1 cellular context compared by ENCODE assay signal in the genomic region with DNA sequence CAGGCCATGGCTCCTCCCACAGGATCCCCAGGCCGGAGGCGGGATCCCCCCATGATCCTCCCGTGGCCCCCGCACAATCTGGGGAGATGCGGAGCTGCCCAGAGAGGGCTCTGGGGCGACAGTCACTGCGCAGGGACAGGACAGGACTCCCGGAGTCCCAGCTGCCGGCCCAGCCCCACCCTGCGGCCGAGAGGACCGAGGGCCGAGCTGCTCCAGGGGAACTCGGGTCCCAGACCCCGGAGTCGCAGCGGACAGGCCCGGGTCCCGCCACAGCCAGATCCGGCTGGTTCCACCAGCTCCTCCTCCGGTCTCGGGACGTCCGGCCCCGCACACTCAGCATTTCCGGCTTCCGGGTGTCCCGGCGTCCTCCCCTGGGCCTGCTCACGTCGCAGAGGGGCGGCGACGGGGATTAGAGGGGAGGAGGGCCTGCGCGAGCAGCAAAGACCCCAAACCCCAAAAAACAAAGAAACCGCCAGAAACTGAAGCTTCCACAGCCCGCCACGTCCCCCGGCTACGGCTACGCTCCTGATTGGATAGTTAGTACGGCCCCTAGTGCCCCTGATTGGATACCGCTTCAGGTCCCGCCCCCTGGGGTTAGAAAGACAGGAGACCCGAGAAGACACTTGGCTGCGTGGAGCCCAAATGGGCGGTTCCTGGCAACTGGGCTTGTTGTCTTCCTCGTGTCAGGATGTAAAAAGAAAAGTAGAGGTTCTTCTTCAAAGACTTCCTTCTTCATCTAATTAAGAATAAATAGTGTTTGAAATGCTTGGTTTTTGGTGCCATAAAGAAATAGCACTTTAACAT.
TF ChIP-seq lines count a peak whose summit lies in the region.

No MANE protein-coding gene starts in this region.

TF ChIP-seq in K562, 482 proteins besides CTCF, POLR2A, EP300 and RAD21 (continued from another document and continues in another):
- TF ChIP-seq, protein P1, sequence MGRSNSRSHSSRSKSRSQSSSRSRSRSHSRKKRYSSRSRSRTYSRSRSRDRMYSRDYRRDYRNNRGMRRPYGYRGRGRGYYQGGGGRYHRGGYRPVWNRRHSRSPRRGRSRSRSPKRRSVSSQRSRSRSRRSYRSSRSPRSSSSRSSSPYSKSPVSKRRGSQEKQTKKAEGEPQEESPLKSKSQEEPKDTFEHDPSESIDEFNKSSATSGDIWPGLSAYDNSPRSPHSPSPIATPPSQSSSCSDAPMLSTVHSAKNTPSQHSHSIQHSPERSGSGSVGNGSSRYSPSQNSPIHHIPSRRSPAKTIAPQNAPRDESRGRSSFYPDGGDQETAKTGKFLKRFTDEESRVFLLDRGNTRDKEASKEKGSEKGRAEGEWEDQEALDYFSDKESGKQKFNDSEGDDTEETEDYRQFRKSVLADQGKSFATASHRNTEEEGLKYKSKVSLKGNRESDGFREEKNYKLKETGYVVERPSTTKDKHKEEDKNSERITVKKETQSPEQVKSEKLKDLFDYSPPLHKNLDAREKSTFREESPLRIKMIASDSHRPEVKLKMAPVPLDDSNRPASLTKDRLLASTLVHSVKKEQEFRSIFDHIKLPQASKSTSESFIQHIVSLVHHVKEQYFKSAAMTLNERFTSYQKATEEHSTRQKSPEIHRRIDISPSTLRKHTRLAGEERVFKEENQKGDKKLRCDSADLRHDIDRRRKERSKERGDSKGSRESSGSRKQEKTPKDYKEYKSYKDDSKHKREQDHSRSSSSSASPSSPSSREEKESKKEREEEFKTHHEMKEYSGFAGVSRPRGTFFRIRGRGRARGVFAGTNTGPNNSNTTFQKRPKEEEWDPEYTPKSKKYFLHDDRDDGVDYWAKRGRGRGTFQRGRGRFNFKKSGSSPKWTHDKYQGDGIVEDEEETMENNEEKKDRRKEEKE (IDR thresholded peaks at IDR 0.05; ENCODE audit: borderline replicate concordance in 1 of 2, control insufficient read depth in 1 of 2, low read depth in 2 of 2, low read length in 1 of 2): 0 out of 4 replicates have a peak, but pooled peaks of 1 of the 2 experiments have one; percentile 44
- TF ChIP-seq, protein P2, sequence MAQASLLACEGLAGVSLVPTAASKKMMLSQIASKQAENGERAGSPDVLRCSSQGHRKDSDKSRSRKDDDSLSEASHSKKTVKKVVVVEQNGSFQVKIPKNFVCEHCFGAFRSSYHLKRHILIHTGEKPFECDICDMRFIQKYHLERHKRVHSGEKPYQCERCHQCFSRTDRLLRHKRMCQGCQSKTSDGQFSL (CRISPR knock-in tag; IDR thresholded peaks at IDR 0.05): no peak
- TF ChIP-seq, protein P2 (tag; IDR thresholded peaks at IDR 0.05): no peak
- no peak for TF ChIP-seq ZNF224 (CRISPR knock-in tag; IDR thresholded peaks at IDR 0.05)
- TF ChIP-seq DPF2 (IDR thresholded peaks at IDR 0.05): peak; percentile 20; the same call in 1 of the 2 replicates
- TF ChIP-seq, protein P3, sequence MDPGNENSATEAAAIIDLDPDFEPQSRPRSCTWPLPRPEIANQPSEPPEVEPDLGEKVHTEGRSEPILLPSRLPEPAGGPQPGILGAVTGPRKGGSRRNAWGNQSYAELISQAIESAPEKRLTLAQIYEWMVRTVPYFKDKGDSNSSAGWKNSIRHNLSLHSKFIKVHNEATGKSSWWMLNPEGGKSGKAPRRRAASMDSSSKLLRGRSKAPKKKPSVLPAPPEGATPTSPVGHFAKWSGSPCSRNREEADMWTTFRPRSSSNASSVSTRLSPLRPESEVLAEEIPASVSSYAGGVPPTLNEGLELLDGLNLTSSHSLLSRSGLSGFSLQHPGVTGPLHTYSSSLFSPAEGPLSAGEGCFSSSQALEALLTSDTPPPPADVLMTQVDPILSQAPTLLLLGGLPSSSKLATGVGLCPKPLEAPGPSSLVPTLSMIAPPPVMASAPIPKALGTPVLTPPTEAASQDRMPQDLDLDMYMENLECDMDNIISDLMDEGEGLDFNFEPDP (CRISPR knock-in tag; IDR thresholded peaks at IDR 0.05): no peak
- TF ChIP-seq ETS2 (tag; IDR thresholded peaks at IDR 0.05; ENCODE audit: borderline replicate concordance, poor library complexity, severe bottlenecking): no peak
- TF ChIP-seq, protein P4, sequence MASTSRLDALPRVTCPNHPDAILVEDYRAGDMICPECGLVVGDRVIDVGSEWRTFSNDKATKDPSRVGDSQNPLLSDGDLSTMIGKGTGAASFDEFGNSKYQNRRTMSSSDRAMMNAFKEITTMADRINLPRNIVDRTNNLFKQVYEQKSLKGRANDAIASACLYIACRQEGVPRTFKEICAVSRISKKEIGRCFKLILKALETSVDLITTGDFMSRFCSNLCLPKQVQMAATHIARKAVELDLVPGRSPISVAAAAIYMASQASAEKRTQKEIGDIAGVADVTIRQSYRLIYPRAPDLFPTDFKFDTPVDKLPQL (IDR thresholded peaks at IDR 0.05; ENCODE audit: extremely low read depth, insufficient read length): peak; percentile 9
- no peak for TF ChIP-seq ZNF699 (CRISPR knock-in tag; IDR thresholded peaks at IDR 0.05; ENCODE audit: insufficient replicate concordance)
- TF ChIP-seq, protein P5, sequence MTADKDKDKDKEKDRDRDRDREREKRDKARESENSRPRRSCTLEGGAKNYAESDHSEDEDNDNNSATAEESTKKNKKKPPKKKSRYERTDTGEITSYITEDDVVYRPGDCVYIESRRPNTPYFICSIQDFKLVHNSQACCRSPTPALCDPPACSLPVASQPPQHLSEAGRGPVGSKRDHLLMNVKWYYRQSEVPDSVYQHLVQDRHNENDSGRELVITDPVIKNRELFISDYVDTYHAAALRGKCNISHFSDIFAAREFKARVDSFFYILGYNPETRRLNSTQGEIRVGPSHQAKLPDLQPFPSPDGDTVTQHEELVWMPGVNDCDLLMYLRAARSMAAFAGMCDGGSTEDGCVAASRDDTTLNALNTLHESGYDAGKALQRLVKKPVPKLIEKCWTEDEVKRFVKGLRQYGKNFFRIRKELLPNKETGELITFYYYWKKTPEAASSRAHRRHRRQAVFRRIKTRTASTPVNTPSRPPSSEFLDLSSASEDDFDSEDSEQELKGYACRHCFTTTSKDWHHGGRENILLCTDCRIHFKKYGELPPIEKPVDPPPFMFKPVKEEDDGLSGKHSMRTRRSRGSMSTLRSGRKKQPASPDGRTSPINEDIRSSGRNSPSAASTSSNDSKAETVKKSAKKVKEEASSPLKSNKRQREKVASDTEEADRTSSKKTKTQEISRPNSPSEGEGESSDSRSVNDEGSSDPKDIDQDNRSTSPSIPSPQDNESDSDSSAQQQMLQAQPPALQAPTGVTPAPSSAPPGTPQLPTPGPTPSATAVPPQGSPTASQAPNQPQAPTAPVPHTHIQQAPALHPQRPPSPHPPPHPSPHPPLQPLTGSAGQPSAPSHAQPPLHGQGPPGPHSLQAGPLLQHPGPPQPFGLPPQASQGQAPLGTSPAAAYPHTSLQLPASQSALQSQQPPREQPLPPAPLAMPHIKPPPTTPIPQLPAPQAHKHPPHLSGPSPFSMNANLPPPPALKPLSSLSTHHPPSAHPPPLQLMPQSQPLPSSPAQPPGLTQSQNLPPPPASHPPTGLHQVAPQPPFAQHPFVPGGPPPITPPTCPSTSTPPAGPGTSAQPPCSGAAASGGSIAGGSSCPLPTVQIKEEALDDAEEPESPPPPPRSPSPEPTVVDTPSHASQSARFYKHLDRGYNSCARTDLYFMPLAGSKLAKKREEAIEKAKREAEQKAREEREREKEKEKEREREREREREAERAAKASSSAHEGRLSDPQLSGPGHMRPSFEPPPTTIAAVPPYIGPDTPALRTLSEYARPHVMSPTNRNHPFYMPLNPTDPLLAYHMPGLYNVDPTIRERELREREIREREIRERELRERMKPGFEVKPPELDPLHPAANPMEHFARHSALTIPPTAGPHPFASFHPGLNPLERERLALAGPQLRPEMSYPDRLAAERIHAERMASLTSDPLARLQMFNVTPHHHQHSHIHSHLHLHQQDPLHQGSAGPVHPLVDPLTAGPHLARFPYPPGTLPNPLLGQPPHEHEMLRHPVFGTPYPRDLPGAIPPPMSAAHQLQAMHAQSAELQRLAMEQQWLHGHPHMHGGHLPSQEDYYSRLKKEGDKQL (CRISPR knock-in tag; IDR thresholded peaks at IDR 0.05; ENCODE audit: borderline replicate concordance): no peak
- TF ChIP-seq, protein P6, sequence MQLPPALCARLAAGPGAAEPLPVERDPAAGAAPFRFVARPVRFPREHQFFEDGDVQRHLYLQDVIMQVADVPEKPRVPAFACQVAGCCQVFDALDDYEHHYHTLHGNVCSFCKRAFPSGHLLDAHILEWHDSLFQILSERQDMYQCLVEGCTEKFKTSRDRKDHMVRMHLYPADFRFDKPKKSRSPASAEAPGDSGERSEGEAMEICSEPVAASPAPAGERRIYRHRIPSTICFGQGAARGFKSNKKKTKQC (CRISPR knock-in tag; IDR thresholded peaks at IDR 0.05): 0 out of 2 replicates have a peak, but pooled peaks have one; percentile 40
- peak; percentile 99 for TF ChIP-seq NFYB (IDR thresholded peaks at IDR 0.05; ENCODE audit: extremely low read depth, insufficient read length)
- no peak for TF ChIP-seq MECOM (CRISPR knock-in tag; IDR thresholded peaks at IDR 0.05)
- no peak for TF ChIP-seq PTTG1 (tag; IDR thresholded peaks at IDR 0.05; ENCODE audit: low read depth)
- TF ChIP-seq, protein P7, sequence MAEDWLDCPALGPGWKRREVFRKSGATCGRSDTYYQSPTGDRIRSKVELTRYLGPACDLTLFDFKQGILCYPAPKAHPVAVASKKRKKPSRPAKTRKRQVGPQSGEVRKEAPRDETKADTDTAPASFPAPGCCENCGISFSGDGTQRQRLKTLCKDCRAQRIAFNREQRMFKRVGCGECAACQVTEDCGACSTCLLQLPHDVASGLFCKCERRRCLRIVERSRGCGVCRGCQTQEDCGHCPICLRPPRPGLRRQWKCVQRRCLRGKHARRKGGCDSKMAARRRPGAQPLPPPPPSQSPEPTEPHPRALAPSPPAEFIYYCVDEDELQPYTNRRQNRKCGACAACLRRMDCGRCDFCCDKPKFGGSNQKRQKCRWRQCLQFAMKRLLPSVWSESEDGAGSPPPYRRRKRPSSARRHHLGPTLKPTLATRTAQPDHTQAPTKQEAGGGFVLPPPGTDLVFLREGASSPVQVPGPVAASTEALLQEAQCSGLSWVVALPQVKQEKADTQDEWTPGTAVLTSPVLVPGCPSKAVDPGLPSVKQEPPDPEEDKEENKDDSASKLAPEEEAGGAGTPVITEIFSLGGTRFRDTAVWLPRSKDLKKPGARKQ (CRISPR knock-in tag; IDR thresholded peaks at IDR 0.05): no peak
- TF ChIP-seq, protein P8, sequence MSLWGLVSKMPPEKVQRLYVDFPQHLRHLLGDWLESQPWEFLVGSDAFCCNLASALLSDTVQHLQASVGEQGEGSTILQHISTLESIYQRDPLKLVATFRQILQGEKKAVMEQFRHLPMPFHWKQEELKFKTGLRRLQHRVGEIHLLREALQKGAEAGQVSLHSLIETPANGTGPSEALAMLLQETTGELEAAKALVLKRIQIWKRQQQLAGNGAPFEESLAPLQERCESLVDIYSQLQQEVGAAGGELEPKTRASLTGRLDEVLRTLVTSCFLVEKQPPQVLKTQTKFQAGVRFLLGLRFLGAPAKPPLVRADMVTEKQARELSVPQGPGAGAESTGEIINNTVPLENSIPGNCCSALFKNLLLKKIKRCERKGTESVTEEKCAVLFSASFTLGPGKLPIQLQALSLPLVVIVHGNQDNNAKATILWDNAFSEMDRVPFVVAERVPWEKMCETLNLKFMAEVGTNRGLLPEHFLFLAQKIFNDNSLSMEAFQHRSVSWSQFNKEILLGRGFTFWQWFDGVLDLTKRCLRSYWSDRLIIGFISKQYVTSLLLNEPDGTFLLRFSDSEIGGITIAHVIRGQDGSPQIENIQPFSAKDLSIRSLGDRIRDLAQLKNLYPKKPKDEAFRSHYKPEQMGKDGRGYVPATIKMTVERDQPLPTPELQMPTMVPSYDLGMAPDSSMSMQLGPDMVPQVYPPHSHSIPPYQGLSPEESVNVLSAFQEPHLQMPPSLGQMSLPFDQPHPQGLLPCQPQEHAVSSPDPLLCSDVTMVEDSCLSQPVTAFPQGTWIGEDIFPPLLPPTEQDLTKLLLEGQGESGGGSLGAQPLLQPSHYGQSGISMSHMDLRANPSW (CRISPR knock-in tag; IDR thresholded peaks at IDR 0.05): no peak
- TF ChIP-seq SMARCC2 (IDR thresholded peaks at IDR 0.05; ENCODE audit: low read depth): no peak
- 0 out of 2 replicates have a peak, but pooled peaks have one; percentile 5 for TF ChIP-seq SOX6 (IDR thresholded peaks at IDR 0.05)
- no peak for TF ChIP-seq KDM1A (IDR thresholded peaks at IDR 0.05)
- no peak for TF ChIP-seq ZNF311 (CRISPR knock-in tag; IDR thresholded peaks at IDR 0.05)
- peak; percentile 64; the same call in 1 of the 2 replicates for TF ChIP-seq ZSCAN32 (CRISPR knock-in tag; IDR thresholded peaks at IDR 0.05)
- 0 out of 2 replicates have a peak, but pooled peaks have one; percentile 30 for TF ChIP-seq HDAC8 (tag; IDR thresholded peaks at IDR 0.05)
- peak; percentile 88; the same call in 1 of the 2 replicates for TF ChIP-seq ZNF780A (CRISPR knock-in tag; IDR thresholded peaks at IDR 0.05)
- TF ChIP-seq, protein P9, sequence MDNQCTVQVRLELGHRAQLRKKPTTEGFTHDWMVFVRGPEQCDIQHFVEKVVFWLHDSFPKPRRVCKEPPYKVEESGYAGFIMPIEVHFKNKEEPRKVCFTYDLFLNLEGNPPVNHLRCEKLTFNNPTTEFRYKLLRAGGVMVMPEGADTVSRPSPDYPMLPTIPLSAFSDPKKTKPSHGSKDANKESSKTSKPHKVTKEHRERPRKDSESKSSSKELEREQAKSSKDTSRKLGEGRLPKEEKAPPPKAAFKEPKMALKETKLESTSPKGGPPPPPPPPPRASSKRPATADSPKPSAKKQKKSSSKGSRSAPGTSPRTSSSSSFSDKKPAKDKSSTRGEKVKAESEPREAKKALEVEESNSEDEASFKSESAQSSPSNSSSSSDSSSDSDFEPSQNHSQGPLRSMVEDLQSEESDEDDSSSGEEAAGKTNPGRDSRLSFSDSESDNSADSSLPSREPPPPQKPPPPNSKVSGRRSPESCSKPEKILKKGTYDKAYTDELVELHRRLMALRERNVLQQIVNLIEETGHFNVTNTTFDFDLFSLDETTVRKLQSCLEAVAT (IDR thresholded peaks at IDR 0.05): peak; percentile 25 to 68; a peak in 2 of 4 replicates
- no peak for TF ChIP-seq SRSF3 (IDR thresholded peaks at IDR 0.05; ENCODE audit: insufficient read depth, low read length)
- TF ChIP-seq TSC22D4 (tag; IDR thresholded peaks at IDR 0.05): no peak
- no peak; the same call in 1 of the 2 replicates for TF ChIP-seq JUND (IDR thresholded peaks at IDR 0.05; ENCODE audit: borderline replicate concordance, low read depth, low read length)
- TF ChIP-seq JUND (tag; IDR thresholded peaks at IDR 0.05; ENCODE audit: borderline replicate concordance, low read depth, low read length): no peak
- TF ChIP-seq, protein P10, sequence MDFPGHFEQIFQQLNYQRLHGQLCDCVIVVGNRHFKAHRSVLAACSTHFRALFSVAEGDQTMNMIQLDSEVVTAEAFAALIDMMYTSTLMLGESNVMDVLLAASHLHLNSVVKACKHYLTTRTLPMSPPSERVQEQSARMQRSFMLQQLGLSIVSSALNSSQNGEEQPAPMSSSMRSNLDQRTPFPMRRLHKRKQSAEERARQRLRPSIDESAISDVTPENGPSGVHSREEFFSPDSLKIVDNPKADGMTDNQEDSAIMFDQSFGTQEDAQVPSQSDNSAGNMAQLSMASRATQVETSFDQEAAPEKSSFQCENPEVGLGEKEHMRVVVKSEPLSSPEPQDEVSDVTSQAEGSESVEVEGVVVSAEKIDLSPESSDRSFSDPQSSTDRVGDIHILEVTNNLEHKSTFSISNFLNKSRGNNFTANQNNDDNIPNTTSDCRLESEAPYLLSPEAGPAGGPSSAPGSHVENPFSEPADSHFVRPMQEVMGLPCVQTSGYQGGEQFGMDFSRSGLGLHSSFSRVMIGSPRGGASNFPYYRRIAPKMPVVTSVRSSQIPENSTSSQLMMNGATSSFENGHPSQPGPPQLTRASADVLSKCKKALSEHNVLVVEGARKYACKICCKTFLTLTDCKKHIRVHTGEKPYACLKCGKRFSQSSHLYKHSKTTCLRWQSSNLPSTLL (IDR thresholded peaks at IDR 0.05): no peak
- TF ChIP-seq ESRRB (CRISPR knock-in tag; IDR thresholded peaks at IDR 0.05; ENCODE audit: borderline replicate concordance): no peak
- TF ChIP-seq NELFE (IDR thresholded peaks at IDR 0.05; ENCODE audit: insufficient read depth, insufficient read length): no peak
- TF ChIP-seq EP400 (IDR thresholded peaks at IDR 0.05): peak; percentile 93
- TF ChIP-seq RFX1 (IDR thresholded peaks at IDR 0.05): peak; percentile 62
